In genomic region chr5:99081711-99082110, GRCh38 we compare ENCODE assay signal across 37 cellular contexts.
"Had no signal": no experiment of that assay in that cellular context is flagged by ENCODE, and none has a peak within 500 bp of the region (broad histone marks: within the 10 kb centered on the region; RNA-seq: fewer than 3 reads in every experiment).

No MANE protein-coding gene starts in this region.

- H3K4me1 Mint-ChIP-seq: activated naive CD8-positive, alpha-beta T cell treated with anti-CD3 and anti-CD28 coated beads for 36 hours; activated naive CD8-positive, alpha-beta T cell treated with anti-CD3 and anti-CD28 coated beads, Interleukin-2, amount 50 U/mL, for 24 hours; activated T-helper 17 cell treated with anti-CD3 and anti-CD28 coated beads, Interleukin-2, amount 50 U/mL, for 72 hours; brain; central memory CD8-positive, alpha-beta T cell had no signal

- ATAC-seq: activated naive CD4-positive, alpha-beta T cell treated with anti-CD3 and anti-CD28 coated beads, Interleukin-2, amount 50 U/mL, for 72 hours; activated naive CD8-positive, alpha-beta T cell treated with anti-CD3 and anti-CD28 coated beads, Interleukin-2, amount 50 U/mL, for 24 hours; activated T-cell treated with anti-CD3 and anti-CD28 coated beads, Interleukin-2, amount 50 U/mL, for 4 hours; activated T-cell treated with anti-CD3 and anti-CD28 coated beads, Interleukin-2, amount 50 U/mL, for 72 hours; activated T-helper 17 cell treated with anti-CD3 and anti-CD28 coated beads, Interleukin-2, amount 50 U/mL, for 72 hours; body of pancreas had no signal

- H3K27ac Mint-ChIP-seq: activated naive CD4-positive, alpha-beta T cell treated with anti-CD3 and anti-CD28 coated beads for 36 hours; activated naive CD4-positive, alpha-beta T cell treated with anti-CD3 and anti-CD28 coated beads, Interleukin-2, amount 10 ng/mL, durations not matched to agents 7 days and 5 days; activated naive CD4-positive, alpha-beta T cell treated with anti-CD3 and anti-CD28 coated beads, Interleukin-2, amount 50 U/mL, for 24 hours; activated naive CD4-positive, alpha-beta T cell treated with anti-CD3 and anti-CD28 coated beads, Interleukin-2, amount 50 U/mL, for 72 hours; activated naive CD8-positive, alpha-beta T cell; activated naive CD8-positive, alpha-beta T cell treated with anti-CD3 and anti-CD28 coated beads for 36 hours; activated naive CD8-positive, alpha-beta T cell treated with anti-CD3 and anti-CD28 coated beads, Interleukin-2, amount 10 ng/mL, durations not matched to agents 7 days and 5 days; activated naive CD8-positive, alpha-beta T cell treated with anti-CD3 and anti-CD28 coated beads, Interleukin-2, amount 50 U/mL, for 24 hours; activated T-cell treated with anti-CD3 and anti-CD28 coated beads, Interleukin-2, amount 50 U/mL, for 24 hours; activated T-cell treated with anti-CD3 and anti-CD28 coated beads, Interleukin-2, amount 50 U/mL, for 72 hours; activated T-helper 1 cell treated with anti-CD3 and anti-CD28 coated beads, Interleukin-12 subunit alpha, Interleukin-12 subunit beta, Interleukin-2, Interleukin-4 antibody, amounts not matched to agents 30 ng/mL and 10 ng/mL and 1 ng/mL, durations not matched to agents 14 hours and 24 hours and 36 hours; activated T-helper 17 cell treated with anti-CD3 and anti-CD28 coated beads, Interleukin-2, amount 50 U/mL, for 72 hours; activated T-helper 2 cell treated with anti-CD3 and anti-CD28 coated beads, Interferon-gamma antibody, Interleukin-2, Interleukin-4, amounts not matched to agents 10 μg/mL and 5 μg/mL and 100 μg/mL, durations not matched to agents 14 hours and 24 hours and 36 hours; brain had no signal

- H3K4me1 ChIP-seq: adrenal gland, ascending aorta, breast epithelium had no signal

- H3K27ac ChIP-seq: adrenal gland, ascending aorta, body of pancreas, breast epithelium, cardiac muscle cell had no signal

- H3K4me3 ChIP-seq: adrenal gland, ascending aorta, body of pancreas, breast epithelium, cardiac muscle cell had no signal

- H3K27me3 Mint-ChIP-seq: activated naive CD4-positive, alpha-beta T cell treated with anti-CD3 and anti-CD28 coated beads, Interleukin-2, amount 10 ng/mL, durations not matched to agents 7 days and 5 days; activated naive CD4-positive, alpha-beta T cell treated with anti-CD3 and anti-CD28 coated beads, Interleukin-2, amount 50 U/mL, for 24 hours; activated naive CD8-positive, alpha-beta T cell; activated naive CD8-positive, alpha-beta T cell treated with anti-CD3 and anti-CD28 coated beads for 36 hours; activated T-cell treated with anti-CD3 and anti-CD28 coated beads, Interleukin-2, amount 50 U/mL, for 24 hours had no signal

- H3K36me3 Mint-ChIP-seq: activated naive CD4-positive, alpha-beta T cell treated with anti-CD3 and anti-CD28 coated beads, Interleukin-2, amount 10 ng/mL, durations not matched to agents 7 days and 5 days; activated naive CD4-positive, alpha-beta T cell treated with anti-CD3 and anti-CD28 coated beads, Interleukin-2, amount 50 U/mL, for 24 hours; activated naive CD4-positive, alpha-beta T cell treated with anti-CD3 and anti-CD28 coated beads, Interleukin-2, amount 50 U/mL, for 72 hours; activated naive CD8-positive, alpha-beta T cell; activated naive CD8-positive, alpha-beta T cell treated with anti-CD3 and anti-CD28 coated beads for 36 hours; activated naive CD8-positive, alpha-beta T cell treated with anti-CD3 and anti-CD28 coated beads, Interleukin-2, amount 10 ng/mL, durations not matched to agents 7 days and 5 days; brain had no signal

- H3K36me3 ChIP-seq: adrenal gland, ascending aorta, breast epithelium, cardiac muscle cell had no signal

- H3K9me3 Mint-ChIP-seq: activated naive CD4-positive, alpha-beta T cell treated with anti-CD3 and anti-CD28 coated beads for 36 hours; activated naive CD4-positive, alpha-beta T cell treated with anti-CD3 and anti-CD28 coated beads, Interleukin-2, amount 10 ng/mL, durations not matched to agents 7 days and 5 days; activated naive CD4-positive, alpha-beta T cell treated with anti-CD3 and anti-CD28 coated beads, Interleukin-2, amount 50 U/mL, for 24 hours; activated naive CD8-positive, alpha-beta T cell treated with anti-CD3 and anti-CD28 coated beads for 36 hours; activated naive CD8-positive, alpha-beta T cell treated with anti-CD3 and anti-CD28 coated beads, Interleukin-2, amount 10 ng/mL, durations not matched to agents 7 days and 5 days; activated naive CD8-positive, alpha-beta T cell treated with anti-CD3 and anti-CD28 coated beads, Interleukin-2, amount 50 U/mL, for 24 hours; activated T-cell treated with anti-CD3 and anti-CD28 coated beads, Interleukin-2, amount 50 U/mL, for 24 hours; activated T-cell treated with anti-CD3 and anti-CD28 coated beads, Interleukin-2, amount 50 U/mL, for 4 hours; activated T-cell treated with anti-CD3 and anti-CD28 coated beads, Interleukin-2, amount 50 U/mL, for 72 hours; activated T-helper 1 cell treated with anti-CD3 and anti-CD28 coated beads, Interleukin-12 subunit alpha, Interleukin-12 subunit beta, Interleukin-2, Interleukin-4 antibody, amounts not matched to agents 30 ng/mL and 10 ng/mL and 1 ng/mL, durations not matched to agents 14 hours and 24 hours and 36 hours; activated T-helper 17 cell treated with anti-CD3 and anti-CD28 coated beads, Interleukin-2, amount 50 U/mL, for 72 hours; activated T-helper 2 cell treated with anti-CD3 and anti-CD28 coated beads, Interferon-gamma antibody, Interleukin-2, Interleukin-4, amounts not matched to agents 10 μg/mL and 5 μg/mL and 100 μg/mL, durations not matched to agents 14 hours and 24 hours and 36 hours; central memory CD8-positive, alpha-beta T cell had no signal

- H3K9me3 ChIP-seq: adrenal gland, ascending aorta, body of pancreas, breast epithelium had no signal

- DNase-seq: activated effector memory CD4-positive, alpha-beta T cell treated with anti-CD3 and anti-CD28 coated beads, Interleukin-2, amount 50 U/mL, for 16 hours; activated effector memory CD4-positive, alpha-beta T cell treated with Interleukin-2 at 50 U/mL for 16 hours; activated gamma-delta T cell; activated gamma-delta T cell treated with Interleukin-2 at 50 U/mL for 16 hours; activated naive CD4-positive, alpha-beta T cell; activated naive CD4-positive, alpha-beta T cell treated with anti-CD3 and anti-CD28 coated beads for 36 hours; activated naive CD4-positive, alpha-beta T cell treated with anti-CD3 and anti-CD28 coated beads, Interleukin-2, amount 10 ng/mL, durations not matched to agents 7 days and 5 days; activated naive CD4-positive, alpha-beta T cell treated with anti-CD3 and anti-CD28 coated beads, Interleukin-2, amount 50 U/mL, for 16 hours; activated naive CD4-positive, alpha-beta T cell treated with Interleukin-2 at 50 U/mL for 16 hours; activated naive CD8-positive, alpha-beta T cell treated with anti-CD3 and anti-CD28 coated beads for 36 hours; activated naive CD8-positive, alpha-beta T cell treated with anti-CD3 and anti-CD28 coated beads, Interleukin-2, amount 10 ng/mL, durations not matched to agents 7 days and 5 days; activated naive CD8-positive, alpha-beta T cell treated with anti-CD3 and anti-CD28 coated beads, Interleukin-2, amount 50 U/mL, for 24 hours; activated T-cell treated with anti-CD3 and anti-CD28 coated beads, Interleukin-2, amount 50 U/mL, for 1 hour; activated T-cell treated with anti-CD3 and anti-CD28 coated beads, Interleukin-2, amount 50 U/mL, for 24 hours; activated T-cell treated with anti-CD3 and anti-CD28 coated beads, Interleukin-2, amount 50 U/mL, for 4 hours; activated T-cell treated with anti-CD3 and anti-CD28 coated beads, Interleukin-2, amount 50 U/mL, for 48 hours; activated T-cell treated with anti-CD3 and anti-CD28 coated beads, Interleukin-2, amount 50 U/mL, for 72 hours; adrenal gland; amniotic stem cell; amygdala; anterior cingulate cortex; aorta; body of pancreas; caudate nucleus; central memory CD4-positive, alpha-beta T cell; cerebellar nuclear complex had no signal

- H3K4me3 Mint-ChIP-seq: activated naive CD4-positive, alpha-beta T cell treated with anti-CD3 and anti-CD28 coated beads for 36 hours; activated naive CD4-positive, alpha-beta T cell treated with anti-CD3 and anti-CD28 coated beads, Interleukin-2, amount 10 ng/mL, durations not matched to agents 7 days and 5 days; activated naive CD4-positive, alpha-beta T cell treated with anti-CD3 and anti-CD28 coated beads, Interleukin-2, amount 50 U/mL, for 24 hours; activated naive CD8-positive, alpha-beta T cell; activated naive CD8-positive, alpha-beta T cell treated with anti-CD3 and anti-CD28 coated beads for 36 hours; activated naive CD8-positive, alpha-beta T cell treated with anti-CD3 and anti-CD28 coated beads, Interleukin-2, amount 10 ng/mL, durations not matched to agents 7 days and 5 days; activated naive CD8-positive, alpha-beta T cell treated with anti-CD3 and anti-CD28 coated beads, Interleukin-2, amount 50 U/mL, for 24 hours; activated T-cell treated with anti-CD3 and anti-CD28 coated beads, Interleukin-2, amount 50 U/mL, for 24 hours; activated T-cell treated with anti-CD3 and anti-CD28 coated beads, Interleukin-2, amount 50 U/mL, for 4 hours; activated T-cell treated with anti-CD3 and anti-CD28 coated beads, Interleukin-2, amount 50 U/mL, for 72 hours; activated T-helper 1 cell treated with anti-CD3 and anti-CD28 coated beads, Interleukin-12 subunit alpha, Interleukin-12 subunit beta, Interleukin-2, Interleukin-4 antibody, amounts not matched to agents 30 ng/mL and 10 ng/mL and 1 ng/mL, durations not matched to agents 14 hours and 24 hours and 36 hours; activated T-helper 17 cell treated with anti-CD3 and anti-CD28 coated beads, Interleukin-2, amount 50 U/mL, for 72 hours; brain; central memory CD8-positive, alpha-beta T cell had no signal

- H3K27me3 ChIP-seq: adrenal gland, ascending aorta, body of pancreas, breast epithelium, cardiac muscle cell had no signal
